2 cellular contexts compared by ENCODE assay signal in the genomic region with DNA sequence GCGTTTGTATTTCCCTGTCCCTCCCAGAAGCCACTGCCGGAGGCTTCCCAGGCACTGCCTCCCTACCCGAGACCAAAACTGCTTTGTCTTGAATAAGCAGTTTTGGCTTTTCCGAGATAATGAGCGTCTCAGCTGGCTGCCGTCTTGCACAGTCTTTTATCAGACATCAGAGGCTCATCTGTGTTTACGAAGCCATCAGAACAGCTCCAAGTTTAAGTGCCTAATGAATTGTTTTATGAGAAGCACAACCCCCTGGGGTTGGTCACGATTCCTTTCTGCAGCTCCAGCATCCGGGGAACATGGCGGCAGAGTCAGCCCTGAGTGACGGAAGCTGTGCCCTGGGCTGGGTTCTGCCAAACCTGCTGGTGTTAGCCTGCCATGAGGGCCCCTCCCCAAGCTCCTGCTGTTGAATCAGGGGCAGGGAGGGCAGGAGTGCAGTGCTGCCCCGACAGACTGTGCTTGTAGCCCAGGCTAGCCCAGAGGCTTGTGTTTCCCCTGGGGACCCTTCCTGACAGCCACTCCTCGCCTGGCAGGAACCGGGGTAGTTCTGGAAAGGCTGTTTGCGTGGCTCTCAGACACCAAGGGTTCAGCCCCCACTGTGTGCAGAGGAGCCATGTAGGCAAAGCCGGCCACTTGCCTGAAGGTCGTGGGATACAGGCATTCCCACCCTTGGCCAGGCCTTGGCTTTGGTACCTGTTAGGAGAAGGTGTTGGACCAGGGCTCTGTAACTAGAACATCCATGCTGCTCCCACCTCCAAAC.
TF ChIP-seq lines count a peak whose summit lies in the region.

No MANE protein-coding gene starts in this region.

TF ChIP-seq in SK-N-SH, 30 proteins besides CTCF, POLR2A, EP300 and RAD21 (continued from another document):
- TF ChIP-seq RXRA (IDR thresholded peaks at IDR 0.05; ENCODE audit: borderline replicate concordance, low read depth) (no peak), USF2 (IDR thresholded peaks at IDR 0.05; ENCODE audit: borderline replicate concordance, low read depth, low read length) (no peak), GATA2 (CRISPR knock-in tag; IDR thresholded peaks at IDR 0.05) (no peak), NFIC (IDR thresholded peaks at IDR 0.05; ENCODE audit: borderline replicate concordance) (no peak), SMC3 (IDR thresholded peaks at IDR 0.05; ENCODE audit: low read depth, low read length) (no peak), SIN3A (IDR thresholded peaks at IDR 0.05; ENCODE audit: borderline replicate concordance, low read depth, low read length) (no peak)
- TF ChIP-seq, protein P1, sequence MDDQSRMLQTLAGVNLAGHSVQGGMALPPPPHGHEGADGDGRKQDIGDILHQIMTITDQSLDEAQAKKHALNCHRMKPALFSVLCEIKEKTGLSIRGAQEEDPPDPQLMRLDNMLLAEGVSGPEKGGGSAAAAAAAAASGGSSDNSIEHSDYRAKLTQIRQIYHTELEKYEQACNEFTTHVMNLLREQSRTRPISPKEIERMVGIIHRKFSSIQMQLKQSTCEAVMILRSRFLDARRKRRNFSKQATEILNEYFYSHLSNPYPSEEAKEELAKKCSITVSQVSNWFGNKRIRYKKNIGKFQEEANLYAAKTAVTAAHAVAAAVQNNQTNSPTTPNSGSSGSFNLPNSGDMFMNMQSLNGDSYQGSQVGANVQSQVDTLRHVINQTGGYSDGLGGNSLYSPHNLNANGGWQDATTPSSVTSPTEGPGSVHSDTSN (IDR thresholded peaks at IDR 0.05): no peak
- TF ChIP-seq, protein P2, sequence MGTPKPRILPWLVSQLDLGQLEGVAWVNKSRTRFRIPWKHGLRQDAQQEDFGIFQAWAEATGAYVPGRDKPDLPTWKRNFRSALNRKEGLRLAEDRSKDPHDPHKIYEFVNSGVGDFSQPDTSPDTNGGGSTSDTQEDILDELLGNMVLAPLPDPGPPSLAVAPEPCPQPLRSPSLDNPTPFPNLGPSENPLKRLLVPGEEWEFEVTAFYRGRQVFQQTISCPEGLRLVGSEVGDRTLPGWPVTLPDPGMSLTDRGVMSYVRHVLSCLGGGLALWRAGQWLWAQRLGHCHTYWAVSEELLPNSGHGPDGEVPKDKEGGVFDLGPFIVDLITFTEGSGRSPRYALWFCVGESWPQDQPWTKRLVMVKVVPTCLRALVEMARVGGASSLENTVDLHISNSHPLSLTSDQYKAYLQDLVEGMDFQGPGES (IDR thresholded peaks at IDR 0.05; ENCODE audit: low read depth, low read length): no peak

TF ChIP-seq in SK-N-SH treated with all-trans-retinoic acid at 6 μM for 48 hours, 23 proteins besides CTCF, POLR2A, EP300 and RAD21 (continued from another document):
- no peak for TF ChIP-seq ZNF8 (CRISPR knock-in tag; IDR thresholded peaks at IDR 0.05)
